Comparison of ENCODE assay signal across 8 cellular contexts in genomic region chr6:131061771-131062160, GRCh38. TPM values are rescaled to one million over a fixed set of nuclear protein-coding genes. Genes with fewer than 3 reads are reported as not detected.
DNase-seq lines count a peak whose midpoint lies in the region; ATAC-seq and TF ChIP-seq lines count a peak whose summit lies in the region.

No MANE protein-coding gene starts in this region.

- DNase-seq in left ventricle myocardium inferior (no peak), Right ventricle myocardium superior (no peak), body of pancreas (no peak), memory B cell (ENCODE audit: low spot score in 2 of 2) (no peak), aorta (no peak), left colon (no peak), DMS114 treated with DMSO at 0.1 percent for 48 hours (lab: John Stamatoyannopoulos, UW; ENCODE audit: unreplicated experiment) (no peak)

- TF ChIP-seq CTCF in left ventricle myocardium inferior (IDR thresholded peaks at IDR 0.05; ENCODE audit: borderline replicate concordance) = no peak
- TF ChIP-seq CTCF in body of pancreas (IDR thresholded peaks at IDR 0.05) = no peak

- H3K4me1 Mint-ChIP-seq in memory B cell = peaks cover 23% of the 10 kb centered on the region

- H3K36me3 ChIP-seq in left ventricle myocardium inferior (no peaks in the 10 kb centered on the region), body of pancreas (replicated peaks in 1 of 2; ENCODE audit: insufficient read depth in 1 of 2, low read depth in 2 of 2) (no peaks in the 10 kb centered on the region), aorta (ENCODE audit: control insufficient read depth in 1 of 2, insufficient read depth in 2 of 2, low read length in 1 of 2) (no peaks in the 10 kb centered on the region)

- H3K27ac Mint-ChIP-seq in memory B cell = peak overlapping the region; percentile 9

- H3K4me1 ChIP-seq in left ventricle myocardium inferior (peaks cover 34% of the 10 kb centered on the region), body of pancreas (peaks cover 13% of the 10 kb centered on the region), aorta (ENCODE audit: control insufficient read depth in 1 of 2, insufficient read depth in 2 of 2, low read length in 2 of 2) (no peaks in the 10 kb centered on the region)

- intact Hi-C loops in left ventricle myocardium inferior (cut with micrococcal nuclease) = loop anchor here (10.0 kb wide), 1 partner anchor 47 kb away; no protein-coding TSS in a partner anchor
- intact Hi-C loops in Right ventricle myocardium superior (cut with DNase I) = no loop called here
- intact Hi-C loops in body of pancreas (cut with DNase I) = no loop called here
- intact Hi-C loops in aorta (cut with DNase I) = loop anchor here (5.0 to 10.0 kb wide), 3 partner anchors 59 to 174 kb away; no protein-coding TSS in a partner anchor
- intact Hi-C loops in left colon (cut with DNase I, micrococcal nuclease) = no loop called here

- H3K27ac ChIP-seq in left ventricle myocardium inferior (replicated peaks) = peak overlapping the region; percentile 91
- H3K27ac ChIP-seq in body of pancreas = peak overlapping the region in 1 of 4 donors; percentile 92
- H3K27ac ChIP-seq in aorta (ENCODE audit: low read depth in 1 of 2, low read length in 2 of 2) = no peak overlapping the region

- peaks cover 3% of the 10 kb centered on the region for H3K9me3 Mint-ChIP-seq in memory B cell

- H3K4me3 ChIP-seq in left ventricle myocardium inferior (peak overlapping the region; percentile 96), body of pancreas (peak overlapping the region; percentile 76 to 81), aorta (ENCODE audit: low read length in 2 of 2) (peak overlapping the region; percentile 67 to 88)

- H3K36me3 Mint-ChIP-seq in memory B cell = no peaks in the 10 kb centered on the region

- H3K9me3 ChIP-seq in left ventricle myocardium inferior (replicated peaks) (peaks cover 3% of the 10 kb centered on the region), body of pancreas (no peaks in the 10 kb centered on the region), aorta (ENCODE audit: control insufficient read depth, low read length) (no peaks in the 10 kb centered on the region)

- H3K27me3 ChIP-seq in left ventricle myocardium inferior (ENCODE audit: low read depth) (no peaks in the 10 kb centered on the region), body of pancreas (no peaks in the 10 kb centered on the region), aorta (ENCODE audit: control insufficient read depth in 1 of 2, insufficient read depth in 2 of 2, low read length in 1 of 2) (no peaks in the 10 kb centered on the region)

- WGBS in body of pancreas, 2 donors = 16 to 20% methylated on average over 10 of the region's 10 CpGs
- 11 to 16% methylated on average over 10 of the region's 10 CpGs for WGBS in aorta, 2 donors

- H3K4me3 Mint-ChIP-seq in memory B cell = peak overlapping the region; percentile 87

- no peak for TF ChIP-seq POLR2A in body of pancreas (IDR thresholded peaks at IDR 0.05)

- ATAC-seq in Right ventricle myocardium superior (ENCODE audit: poor library complexity) (no peak), body of pancreas (no peak), memory B cell (ENCODE audit: low read depth) (no peak), aorta (ENCODE audit: low FRiP score) (no peak), left colon (no peak), HG03135 (IDR thresholded peaks at IDR 0.05; ENCODE audit: unreplicated experiment) (no peak)

- H3K27me3 Mint-ChIP-seq in memory B cell = no peaks in the 10 kb centered on the region

RNA-seq across cellular contexts. Expression of gene EPB41L2, which starts 1.3 kb away (rescaled TPM):
- total RNA-seq in left ventricle myocardium inferior = 70.8 TPM
- total RNA-seq in Right ventricle myocardium superior = 88.8 TPM
- total RNA-seq in body of pancreas = 10 to 100 TPM; 43.5 to 47.2 TPM
- 100 to 1,000 TPM; 176 to 340 TPM for total RNA-seq in aorta
- polyA plus RNA-seq in aorta = 10 to 100 TPM; 36.1 to 60.7 TPM
- 100 to 1,000 TPM in 1 of 2 donors, 10 to 100 TPM in 1; 77.7 to 104 TPM for total RNA-seq in left colon

Comparison
In these comparisons a context has a peak if more than half of its experiments do, and no peak if none do; other contexts are left out.
1. intact Hi-C loops: an anchor here in left ventricle myocardium inferior (10.0 kb wide) and aorta (5.0 to 10.0 kb wide); none called in Right ventricle myocardium superior, body of pancreas and left colon.